8 cellular contexts compared by ENCODE assay signal in the genomic region with DNA sequence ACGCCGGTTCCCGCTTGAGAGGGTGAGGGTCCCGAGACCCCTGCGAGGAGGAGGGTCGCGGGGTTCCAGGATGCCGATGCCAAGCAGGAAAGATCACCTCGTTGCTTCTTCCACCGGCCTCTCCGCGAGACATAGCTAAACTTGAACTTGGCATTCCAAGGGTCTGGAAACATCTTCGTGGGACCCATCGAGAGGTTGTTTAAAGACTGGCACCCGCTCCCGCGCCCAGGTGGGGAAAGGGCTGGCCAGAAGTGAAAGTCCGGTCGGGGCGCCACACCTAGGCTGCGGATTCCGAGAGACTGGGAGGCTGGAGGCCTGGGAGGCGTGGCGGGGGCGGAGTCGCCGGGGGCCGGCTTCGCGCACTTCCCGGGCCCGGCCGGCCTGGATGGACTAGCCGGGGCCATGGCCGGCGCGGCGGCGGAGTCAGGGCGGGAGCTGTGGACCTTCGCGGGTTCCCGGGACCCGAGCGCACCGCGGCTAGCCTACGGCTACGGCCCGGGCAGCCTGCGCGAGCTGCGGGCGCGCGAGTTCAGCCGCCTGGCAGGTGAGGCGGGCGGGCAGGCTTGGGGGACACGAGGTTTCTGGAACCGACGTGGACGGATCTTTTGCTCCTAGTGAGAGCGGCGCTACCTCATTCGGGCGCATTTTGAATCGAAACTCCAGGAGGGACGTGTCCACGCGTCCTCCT. TPM values are rescaled to one million over a fixed set of nuclear protein-coding genes. Genes with fewer than 3 reads are reported as not detected.
DNase-seq lines count a peak whose midpoint lies in the region; ATAC-seq and TF ChIP-seq lines count a peak whose summit lies in the region.

A gene with protein sequence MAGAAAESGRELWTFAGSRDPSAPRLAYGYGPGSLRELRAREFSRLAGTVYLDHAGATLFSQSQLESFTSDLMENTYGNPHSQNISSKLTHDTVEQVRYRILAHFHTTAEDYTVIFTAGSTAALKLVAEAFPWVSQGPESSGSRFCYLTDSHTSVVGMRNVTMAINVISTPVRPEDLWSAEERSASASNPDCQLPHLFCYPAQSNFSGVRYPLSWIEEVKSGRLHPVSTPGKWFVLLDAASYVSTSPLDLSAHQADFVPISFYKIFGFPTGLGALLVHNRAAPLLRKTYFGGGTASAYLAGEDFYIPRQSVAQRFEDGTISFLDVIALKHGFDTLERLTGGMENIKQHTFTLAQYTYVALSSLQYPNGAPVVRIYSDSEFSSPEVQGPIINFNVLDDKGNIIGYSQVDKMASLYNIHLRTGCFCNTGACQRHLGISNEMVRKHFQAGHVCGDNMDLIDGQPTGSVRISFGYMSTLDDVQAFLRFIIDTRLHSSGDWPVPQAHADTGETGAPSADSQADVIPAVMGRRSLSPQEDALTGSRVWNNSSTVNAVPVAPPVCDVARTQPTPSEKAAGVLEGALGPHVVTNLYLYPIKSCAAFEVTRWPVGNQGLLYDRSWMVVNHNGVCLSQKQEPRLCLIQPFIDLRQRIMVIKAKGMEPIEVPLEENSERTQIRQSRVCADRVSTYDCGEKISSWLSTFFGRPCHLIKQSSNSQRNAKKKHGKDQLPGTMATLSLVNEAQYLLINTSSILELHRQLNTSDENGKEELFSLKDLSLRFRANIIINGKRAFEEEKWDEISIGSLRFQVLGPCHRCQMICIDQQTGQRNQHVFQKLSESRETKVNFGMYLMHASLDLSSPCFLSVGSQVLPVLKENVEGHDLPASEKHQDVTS (plus strand): TSS at position 360 of the 688 bp plus-strand sequence. CDS start 43 bp downstream, at position 403.

- peaks cover 17% of the 10 kb centered on the region for H3K4me1 ChIP-seq in CD4-positive, CD25-positive, alpha-beta regulatory T cell (ENCODE audit: control insufficient read depth, insufficient read depth, low read length, poor library complexity, severe bottlenecking)

- TF ChIP-seq CTCF in cardiac fibroblast (IDR thresholded peaks at IDR 0.05; ENCODE audit: low read depth, low read length) = no peak

- H3K27ac Mint-ChIP-seq in CD4-positive, CD25-positive, alpha-beta regulatory T cell = peak within 1 kb of the TSS in 1 of 3 donors; percentile 11
- H3K27ac Mint-ChIP-seq in T-helper 2 cell treated with Interferon-gamma antibody and Interleukin-4, amounts not matched to agents 5 μg/mL and 100 μg/mL, for 36 hours = no peak within 1 kb of the TSS

- peak; percentile 35 to 40 for ATAC-seq in CD4-positive, CD25-positive, alpha-beta regulatory T cell (ENCODE audit: low read depth in 2 of 2)
- peak; percentile 78 for ATAC-seq in GM19452 (IDR thresholded peaks at IDR 0.05; ENCODE audit: unreplicated experiment)
- peak; percentile 53 for ATAC-seq in HG03565 (IDR thresholded peaks at IDR 0.05; ENCODE audit: unreplicated experiment)

- DNase-seq in CD4-positive, CD25-positive, alpha-beta regulatory T cell = peak; percentile 15 to 34 (median 25)
- DNase-seq in T-helper 2 cell treated with Interferon-gamma antibody and Interleukin-4, amounts not matched to agents 5 μg/mL and 100 μg/mL, for 36 hours (ENCODE audit: low spot score) = peak; percentile 51
- DNase-seq in cardiac fibroblast (ENCODE audit: low read depth in 2 of 2) = peak; percentile 53 to 63
- peak; percentile 93 for DNase-seq in islet precursor cell
- peak in 3 of 4 experiments; percentile 11 to 33 (median 14) for DNase-seq in stimulated activated CD4-positive, alpha-beta T cell treated with anti-CD3 and anti-CD28 coated beads, Interleukin-1b, Interleukin-23, amount 100 ng/mL, for 24 hours (ENCODE audit: low read depth in 4 of 4, low spot score in 1 of 4)
- DNase-seq in NCI-H345 (lab: John Stamatoyannopoulos, UW) = no peak

- no peaks in the 10 kb centered on the region for H3K9me3 ChIP-seq in CD4-positive, CD25-positive, alpha-beta regulatory T cell (ENCODE audit: control insufficient read depth in 2 of 2, low read length in 2 of 2)

- peaks cover 0 to 7% (median 0%) of the 10 kb centered on the region in 7 donors for H3K9me3 Mint-ChIP-seq in CD4-positive, CD25-positive, alpha-beta regulatory T cell
- no peaks in the 10 kb centered on the region for H3K9me3 Mint-ChIP-seq in T-helper 2 cell treated with Interferon-gamma antibody and Interleukin-4, amounts not matched to agents 5 μg/mL and 100 μg/mL, for 36 hours

- H3K4me1 Mint-ChIP-seq in CD4-positive, CD25-positive, alpha-beta regulatory T cell = peaks cover 0 to 24% (median 7%) of the 10 kb centered on the region in 4 donors
- no peaks in the 10 kb centered on the region for H3K4me1 Mint-ChIP-seq in T-helper 2 cell treated with Interferon-gamma antibody and Interleukin-4, amounts not matched to agents 5 μg/mL and 100 μg/mL, for 36 hours (ENCODE audit: low read depth)

- peaks cover 37% of the 10 kb centered on the region for H3K27me3 Mint-ChIP-seq in CD4-positive, CD25-positive, alpha-beta regulatory T cell
- peaks cover 28% of the 10 kb centered on the region for H3K27me3 Mint-ChIP-seq in T-helper 2 cell treated with Interferon-gamma antibody and Interleukin-4, amounts not matched to agents 5 μg/mL and 100 μg/mL, for 36 hours (ENCODE audit: low read depth)

- no peaks in the 10 kb centered on the region for H3K36me3 Mint-ChIP-seq in CD4-positive, CD25-positive, alpha-beta regulatory T cell
- H3K36me3 Mint-ChIP-seq in T-helper 2 cell treated with Interferon-gamma antibody and Interleukin-4, amounts not matched to agents 5 μg/mL and 100 μg/mL, for 36 hours (ENCODE audit: low read depth) = no peaks in the 10 kb centered on the region

- peaks cover 14% of the 10 kb centered on the region for H3K27me3 ChIP-seq in CD4-positive, CD25-positive, alpha-beta regulatory T cell (ENCODE audit: control insufficient read depth, insufficient read depth, low read length)

- peak within 1 kb of the TSS; percentile 36 to 89 (median 84) for H3K4me3 Mint-ChIP-seq in CD4-positive, CD25-positive, alpha-beta regulatory T cell
- H3K4me3 Mint-ChIP-seq in T-helper 2 cell treated with Interferon-gamma antibody and Interleukin-4, amounts not matched to agents 5 μg/mL and 100 μg/mL, for 36 hours = peak within 1 kb of the TSS; percentile 79

- H3K27ac ChIP-seq in CD4-positive, CD25-positive, alpha-beta regulatory T cell (ENCODE audit: insufficient read depth, low read length, poor library complexity, severe bottlenecking) = no peak within 1 kb of the TSS

- H3K4me3 ChIP-seq in CD4-positive, CD25-positive, alpha-beta regulatory T cell (ENCODE audit: low read depth, low read length) = peak within 1 kb of the TSS; percentile 67
- H3K4me3 ChIP-seq in cardiac fibroblast (replicated peaks in 1 of 2; ENCODE audit: low read depth in 2 of 2, low read length in 2 of 2) = peak within 1 kb of the TSS; percentile 78 to 82

- no peaks in the 10 kb centered on the region for H3K36me3 ChIP-seq in CD4-positive, CD25-positive, alpha-beta regulatory T cell (ENCODE audit: control insufficient read depth, insufficient read depth, low read length)

RNA-seq across cellular contexts. Expression of the gene that starts here (rescaled TPM):
- not detected for total RNA-seq in CD4-positive, CD25-positive, alpha-beta regulatory T cell
- polyA plus RNA-seq in CD4-positive, CD25-positive, alpha-beta regulatory T cell = under 1 TPM in 1 of 4 donors, not detected in 3; 0.02 TPM

Comparison
In these comparisons a context has a peak if more than half of its experiments do, and no peak if none do; other contexts are left out.
1. Peak in DNase-seq, ATAC-seq and H3K4me3 ChIP-seq in CD4-positive, CD25-positive, alpha-beta regulatory T cell; RNA of the gene not detected or under 1 TPM.